ENCODE assay signal across 8 cellular contexts in genomic region chr22:46761539-46762237, GRCh38. TPM values are rescaled to one million over a fixed set of nuclear protein-coding genes. Genes with fewer than 3 reads are reported as not detected.
DNase-seq lines count a peak whose midpoint lies in the region; ATAC-seq and TF ChIP-seq lines count a peak whose summit lies in the region.

No MANE protein-coding gene starts in this region.

- peaks cover 0 to 21% (median 0%) of the 10 kb centered on the region in 6 donors for H3K36me3 ChIP-seq in spleen

- TF ChIP-seq CTCF in glutamatergic neuron (IDR thresholded peaks at IDR 0.05; ENCODE audit: partially characterized antibody, unreplicated experiment): no peak
- TF ChIP-seq CTCF in spleen (IDR thresholded peaks at IDR 0.05 in 8 of 11, conservative IDR thresholded peaks at IDR 0.05 in 3 of 11): no peak

- H3K4me1 ChIP-seq in spleen: peaks cover 25 to 79% (median 59%) of the 10 kb centered on the region in 6 donors

- intact Hi-C loops in spleen (cut with DNase I; ENCODE audit: low total_unique reads): no loop called here

- no peak for TF ChIP-seq POLR2A in spleen (IDR thresholded peaks at IDR 0.05)

- H3K9me3 ChIP-seq in T-helper 17 cell (ENCODE audit: control insufficient read depth, low read length, poor library complexity, severe bottlenecking) (peaks cover 3% of the 10 kb centered on the region), spleen (peaks cover 0 to 3% (median under 1%) of the 10 kb centered on the region in 8 donors)

- peaks cover 13% of the 10 kb centered on the region for H3K9me3 Mint-ChIP-seq in glutamatergic neuron (ENCODE audit: unreplicated experiment)

- H3K27me3 Mint-ChIP-seq in T-helper 17 cell (no peaks in the 10 kb centered on the region), glutamatergic neuron (ENCODE audit: unreplicated experiment) (peaks cover 7% of the 10 kb centered on the region)

- H3K36me3 Mint-ChIP-seq in T-helper 17 cell (ENCODE audit: low read depth): no peaks in the 10 kb centered on the region
- peaks cover 8% of the 10 kb centered on the region for H3K36me3 Mint-ChIP-seq in glutamatergic neuron (ENCODE audit: unreplicated experiment)

- peak overlapping the region; percentile 79 to 98 (median 94) for H3K4me3 ChIP-seq in spleen

- H3K4me1 Mint-ChIP-seq in T-helper 17 cell: peaks cover 40% of the 10 kb centered on the region
- H3K4me1 Mint-ChIP-seq in glutamatergic neuron (ENCODE audit: low read depth, unreplicated experiment): peaks cover 8% of the 10 kb centered on the region

- 8 to 11% (median 8%) methylated on average over 17 of the region's 17 CpGs for WGBS in spleen, 5 donors

- ATAC-seq in T-helper 17 cell (no peak), HG02571 (IDR thresholded peaks at IDR 0.05; ENCODE audit: unreplicated experiment) (no peak), HG03342 (IDR thresholded peaks at IDR 0.05; ENCODE audit: unreplicated experiment) (no peak), GM21825 (IDR thresholded peaks at IDR 0.05; ENCODE audit: unreplicated experiment) (no peak)

- H3K27me3 ChIP-seq in spleen (replicated peaks in 1 of 7): no peaks in the 10 kb centered on the region

- peak overlapping the region; percentile 100 for H3K27ac Mint-ChIP-seq in T-helper 17 cell
- peak overlapping the region; percentile 95 for H3K27ac Mint-ChIP-seq in glutamatergic neuron (ENCODE audit: unreplicated experiment)

- peak; percentile 43 for DNase-seq in NCI-H2227 (lab: John Stamatoyannopoulos, UW; ENCODE audit: unreplicated experiment)
- no peak for DNase-seq in NCI-H2227 treated with DMSO at 0.1 percent for 48 hours (lab: John Stamatoyannopoulos, UW)
- no peak for DNase-seq in T-helper 17 cell
- no peak for DNase-seq in glutamatergic neuron
- DNase-seq in spleen: peak; percentile 7

- peak overlapping the region; percentile 90 to 98 (median 97) for H3K27ac ChIP-seq in spleen

- H3K4me3 Mint-ChIP-seq in T-helper 17 cell: peak overlapping the region; percentile 97
- peak overlapping the region; percentile 98 for H3K4me3 Mint-ChIP-seq in glutamatergic neuron (ENCODE audit: unreplicated experiment)

RNA-seq across cellular contexts. Expression of gene TBC1D22A, which starts 0.8 kb away (rescaled TPM):
- total RNA-seq in T-helper 17 cell: 10 to 100 TPM; 42.1 to 43.8 TPM
- total RNA-seq in glutamatergic neuron (ENCODE audit: unreplicated experiment): 23.0 TPM
- 10 to 100 TPM; 40.1 to 66.9 (median 54.8) TPM for total RNA-seq in spleen
- polyA plus RNA-seq in spleen: 10 to 100 TPM; 17.2 to 34.0 (median 25.9) TPM

RNA-seq across cellular contexts. Expression of gene CERK, which starts 23.6 kb away (rescaled TPM):
- total RNA-seq in T-helper 17 cell (100 to 1,000 TPM; 164 to 174 TPM), glutamatergic neuron (ENCODE audit: unreplicated experiment) (145 TPM), spleen (10 to 100 TPM; 31.3 to 47.1 (median 40.6) TPM)
- polyA plus RNA-seq in spleen: 10 to 100 TPM; 13.7 to 17.1 (median 14.5) TPM

Comparison
In these comparisons a context has a peak if more than half of its experiments do, and no peak if none do; other contexts are left out.
1. DNase-seq: peak in NCI-H2227 (single experiment) and spleen (single experiment); none in NCI-H2227 treated with DMSO at 0.1 percent for 48 hours (single experiment), T-helper 17 cell (0 of 3) and glutamatergic neuron (single experiment).